ENCODE assay signal across 18 cellular contexts in genomic region chr2:182542501-182543258, GRCh38.
DNase-seq lines count a peak whose midpoint lies in the region; ATAC-seq and TF ChIP-seq lines count a peak whose summit lies in the region.
"Had no signal": no experiment of that assay in that cellular context is flagged by ENCODE, and none has a peak within 500 bp of the region (broad histone marks: within the 10 kb centered on the region; RNA-seq: fewer than 3 reads in every experiment).

No MANE protein-coding gene starts in this region.

- ATAC-seq in left cardiac atrium (peak; percentile 57 to 87), HG02642 (IDR thresholded peaks at IDR 0.05; ENCODE audit: poor library complexity, unreplicated experiment) (no peak)
- ATAC-seq: body of pancreas; CD8-positive, alpha-beta T cell; left lobe of liver had no signal

- TF ChIP-seq CTCF in cardiac fibroblast (IDR thresholded peaks at IDR 0.05; ENCODE audit: low read depth, low read length), result no peak

- intact Hi-C loops in left cardiac atrium (cut with DNase I), result no loop called here

- DNase-seq in DMS 273 (lab: John Stamatoyannopoulos, UW; ENCODE audit: unreplicated experiment) (peak; percentile 35), DMS 273 treated with DMSO at 0.1 percent for 48 hours (lab: John Stamatoyannopoulos, UW) (no peak), cardiac fibroblast (ENCODE audit: low read depth in 2 of 2) (peak; percentile 58 to 91), left cardiac atrium (no peak), stromal cell of bone marrow (ENCODE audit: low read depth) (peak; percentile 21), A172 (ENCODE audit: low spot score) (no peak), MV-4-11 (lab: John Stamatoyannopoulos, UW) (no peak)
- DNase-seq: activated CD4-positive, alpha-beta memory T cell treated with anti-CD3 and anti-CD28 coated beads for 36 hours; activated effector memory CD4-positive, alpha-beta T cell treated with anti-CD3 and anti-CD28 coated beads, Interleukin-2, amount 50 U/mL, for 16 hours; body of pancreas; CD8-positive, alpha-beta T cell; GF-D8; MG63; naive B cell; NCI-H2029 treated with DMSO at 0.1 percent for 48 hours; stimulated activated CD4-positive, alpha-beta T cell treated with anti-CD3 and anti-CD28 coated beads, Interleukin-4, amount 100 ng/mL, for 24 hours had no signal

- no peak overlapping the region for H3K4me3 ChIP-seq in cardiac fibroblast (replicated peaks in 1 of 2; ENCODE audit: low read depth in 2 of 2, low read length in 2 of 2)
- H3K4me3 ChIP-seq: body of pancreas, MG63 had no signal

Comparison
In these comparisons a context has a peak if more than half of its experiments do, and no peak if none do; other contexts are left out.
1. DNase-seq: peak in DMS 273 (single experiment), cardiac fibroblast (2 of 2) and stromal cell of bone marrow (single experiment); none in DMS 273 treated with DMSO at 0.1 percent for 48 hours (single experiment), left cardiac atrium (single experiment), A172 (single experiment) and MV-4-11 (single experiment).